Comparison of ENCODE assay signal across 1 cellular context in the genomic region with DNA sequence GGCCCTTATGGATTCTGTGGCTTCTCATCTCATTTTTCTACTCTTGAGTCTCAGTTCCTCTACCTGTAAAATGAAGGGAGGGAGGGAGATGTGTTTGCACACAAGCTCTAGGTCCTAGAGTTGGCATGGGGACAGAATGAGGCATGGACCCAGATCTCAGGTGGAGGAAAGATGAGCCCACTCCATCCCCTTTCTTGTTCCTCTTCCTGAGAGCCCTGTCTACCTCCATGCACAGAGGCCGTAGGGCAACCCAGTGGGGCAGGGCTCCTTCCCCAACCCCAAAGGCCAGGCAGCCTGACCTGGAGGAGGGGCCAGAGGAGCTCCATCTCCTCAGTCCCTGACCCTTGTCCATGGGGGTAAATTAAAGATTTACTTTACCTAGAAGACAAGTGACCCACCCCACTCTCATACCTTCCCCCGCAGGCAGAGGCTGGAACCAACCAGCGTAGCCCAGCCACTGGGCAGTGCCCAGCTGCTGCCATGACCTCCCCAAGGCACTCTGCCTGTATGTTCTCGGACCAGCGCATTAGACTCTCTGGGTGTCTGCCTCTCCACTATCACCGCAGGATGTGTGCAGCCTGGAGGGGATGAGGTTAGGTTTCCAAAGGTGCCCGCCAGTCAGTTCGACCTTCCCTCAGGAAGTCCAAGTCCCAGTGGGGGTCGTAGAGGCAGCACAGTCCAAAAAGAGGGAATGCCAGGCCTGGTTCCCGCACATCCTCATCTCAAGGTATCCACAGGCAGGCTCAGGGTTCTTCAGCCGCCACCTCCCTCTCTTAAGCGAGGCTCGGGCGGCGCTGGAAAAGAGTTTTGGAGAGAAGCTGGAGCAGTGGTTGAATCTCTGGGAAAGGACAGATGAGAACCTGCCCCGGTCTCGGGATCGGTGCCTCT.
TF ChIP-seq lines count a peak whose summit lies in the region.

No MANE protein-coding gene starts in this region.

TF ChIP-seq in H1, 55 proteins besides CTCF, POLR2A, EP300 and RAD21:
- TF ChIP-seq CEBPB (IDR thresholded peaks at IDR 0.05; ENCODE audit: low read depth, low read length) = no peak
- TF ChIP-seq TBP (IDR thresholded peaks at IDR 0.05; ENCODE audit: low read depth, low read length) = no peak
- no peak for TF ChIP-seq POLR2AphosphoS5 (IDR thresholded peaks at IDR 0.05; ENCODE audit: low read depth, low read length)
- TF ChIP-seq PHF8 (conservative IDR thresholded peaks at IDR 0.05; ENCODE audit: low read depth, low read length) = peak; percentile 82; the same call in 1 of the 2 replicates
